In genomic region chr12:118016424-118017264, GRCh38 we compare ENCODE assay signal across 8 cellular contexts. TPM values are rescaled to one million over a fixed set of nuclear protein-coding genes. Genes with fewer than 3 reads are reported as not detected.
A peak's percentile ranks its signal among the peaks of the same experiment; 100 is the strongest.
DNase-seq lines count a peak whose midpoint lies in the region; ATAC-seq and TF ChIP-seq lines count a peak whose summit lies in the region.

TSS of gene RFC5 (plus strand) at chr12:118016703. CDS start at chr12:118016828, 125 bp downstream.

- H3K36me3 ChIP-seq in mucosa of descending colon (ENCODE audit: low read depth), result no peaks in the 10 kb centered on the region

- TF ChIP-seq CTCF in epithelial cell of esophagus (IDR thresholded peaks at IDR 0.05; ENCODE audit: insufficient read depth, low read depth, low read length, missing control alignments) (no peak), mucosa of descending colon (IDR thresholded peaks at IDR 0.05) (no peak)

- intact Hi-C loops in mucosa of descending colon (cut with DNase I, micrococcal nuclease), result no loop called here

- H3K27me3 Mint-ChIP-seq in IgD-negative memory B cell, result no peaks in the 10 kb centered on the region

- peak within 1 kb of the TSS; percentile 88 to 96 (median 90) for H3K4me3 Mint-ChIP-seq in IgD-negative memory B cell

- H3K4me1 Mint-ChIP-seq in IgD-negative memory B cell, result peaks cover 9 to 15% (median 10%) of the 10 kb centered on the region in 3 donors

- H3K4me3 ChIP-seq in epithelial cell of esophagus (ENCODE audit: low read length) (peak within 1 kb of the TSS; percentile 91), mucosa of descending colon (peak within 1 kb of the TSS; percentile 60)

- peaks cover 2% of the 10 kb centered on the region for H3K36me3 Mint-ChIP-seq in IgD-negative memory B cell

- peaks cover 13% of the 10 kb centered on the region for H3K4me1 ChIP-seq in mucosa of descending colon (ENCODE audit: low read depth)

- no peaks in the 10 kb centered on the region for H3K9me3 Mint-ChIP-seq in IgD-negative memory B cell

- ATAC-seq in GM21529 (IDR thresholded peaks at IDR 0.05; ENCODE audit: unreplicated experiment) (peak; percentile 98), mucosa of descending colon (peak; percentile 100)

- DNase-seq in DMS114 treated with DMSO at 0.1 percent for 48 hours (lab: John Stamatoyannopoulos, UW; ENCODE audit: unreplicated experiment), result peak; percentile 97
- DNase-seq in OCI-M1 (lab: John Stamatoyannopoulos, UW), result peak; percentile 99
- peak; percentile 99 for DNase-seq in activated T-cell treated with anti-CD3 and anti-CD28 coated beads for 1 hour (ENCODE audit: low read depth)
- DNase-seq in epithelial cell of esophagus (ENCODE audit: low read depth), result peak; percentile 97
- peak; percentile 98 to 99 (median 99) for DNase-seq in mucosa of descending colon
- DNase-seq in stimulated activated CD8-positive, alpha-beta memory T cell treated with anti-CD3 and anti-CD28 coated beads, Interleukin-4, amount 100 ng/mL, for 1 hour (ENCODE audit: low read depth in 2 of 2, low spot score in 1 of 2), result peak; percentile 95 to 97

- no peaks in the 10 kb centered on the region for H3K9me3 ChIP-seq in mucosa of descending colon

- H3K27ac Mint-ChIP-seq in IgD-negative memory B cell, result peak within 1 kb of the TSS; percentile 85 to 98 (median 90)

RNA-seq across cellular contexts. Expression of gene RFC5, which starts in this region (rescaled TPM):
- polyA plus RNA-seq in IgD-negative memory B cell, result 21.0 TPM
- 10 to 100 TPM in 2 of 3 donors, 1 to 10 TPM in 1; 9.8 to 14.7 (median 14.0) TPM for total RNA-seq in mucosa of descending colon

Comparison
In these comparisons a context has a peak if more than half of its experiments do, and no peak if none do; other contexts are left out.
1. Peak in every context shown above with its lines: DNase-seq, ATAC-seq and H3K4me3 ChIP-seq.